Comparison of ENCODE assay signal across 9 cellular contexts in genomic region chr9:121499427-121500164, GRCh38. TPM values are rescaled to one million over a fixed set of nuclear protein-coding genes. Genes with fewer than 3 reads are reported as not detected.
DNase-seq lines count a peak whose midpoint lies in the region; ATAC-seq lines count a peak whose summit lies in the region.
"Had no signal": no experiment of that assay in that cellular context is flagged by ENCODE, and none has a peak within 500 bp of the region (broad histone marks: within the 10 kb centered on the region; RNA-seq: fewer than 3 reads in every experiment).

Gene GGTA1 (minus strand): TSS chr9:121499844. CDS start chr9:121467922, 31,922 bp downstream.

- H3K27ac Mint-ChIP-seq in activated naive CD8-positive, alpha-beta T cell treated with anti-CD3 and anti-CD28 coated beads, Interleukin-2, amount 50 U/mL, for 24 hours = no peak within 1 kb of the TSS
- H3K27ac Mint-ChIP-seq: activated naive CD4-positive, alpha-beta T cell treated with anti-CD3 and anti-CD28 coated beads, Interleukin-2, amount 50 U/mL, for 72 hours had no signal

- peak within 1 kb of the TSS; percentile 65 for H3K4me3 Mint-ChIP-seq in activated naive CD8-positive, alpha-beta T cell treated with anti-CD3 and anti-CD28 coated beads, Interleukin-2, amount 50 U/mL, for 24 hours

- H3K4me1 Mint-ChIP-seq in activated naive CD8-positive, alpha-beta T cell treated with anti-CD3 and anti-CD28 coated beads, Interleukin-2, amount 50 U/mL, for 24 hours = peaks cover 18% of the 10 kb centered on the region

- H3K36me3 Mint-ChIP-seq in activated naive CD8-positive, alpha-beta T cell treated with anti-CD3 and anti-CD28 coated beads, Interleukin-2, amount 50 U/mL, for 24 hours (ENCODE audit: low read depth) = peaks cover 7% of the 10 kb centered on the region

- peak; percentile 27 for ATAC-seq in activated naive CD8-positive, alpha-beta T cell treated with anti-CD3 and anti-CD28 coated beads, Interleukin-2, amount 50 U/mL, for 24 hours
- ATAC-seq in Right ventricle myocardium superior (ENCODE audit: poor library complexity) (peak; percentile 86), HG03139 (IDR thresholded peaks at IDR 0.05; ENCODE audit: unreplicated experiment) (no peak)

- H3K9me3 Mint-ChIP-seq in activated naive CD8-positive, alpha-beta T cell treated with anti-CD3 and anti-CD28 coated beads, Interleukin-2, amount 50 U/mL, for 24 hours = peaks cover 9% of the 10 kb centered on the region

- intact Hi-C loops in Right ventricle myocardium superior (cut with DNase I) = loop anchor here (2.0 to 5.0 kb wide), 2 partner anchors 33 to 39 kb away; no protein-coding TSS in a partner anchor

- peaks cover 61% of the 10 kb centered on the region for H3K27me3 Mint-ChIP-seq in activated naive CD8-positive, alpha-beta T cell treated with anti-CD3 and anti-CD28 coated beads, Interleukin-2, amount 50 U/mL, for 24 hours

- peak; percentile 54 to 72 for DNase-seq in NCI-H524 (lab: John Stamatoyannopoulos, UW)
- no peak for DNase-seq in NCI-H524 treated with DMSO at 0.1 percent for 48 hours (lab: John Stamatoyannopoulos, UW)
- peak; percentile 36 for DNase-seq in NCI-H128 (lab: John Stamatoyannopoulos, UW; ENCODE audit: unreplicated experiment)
- peak; percentile 29 for DNase-seq in activated naive CD8-positive, alpha-beta T cell treated with anti-CD3 and anti-CD28 coated beads, Interleukin-2, amount 50 U/mL, for 24 hours
- DNase-seq in Right ventricle myocardium superior = peak; percentile 83
- peak; percentile 13 for DNase-seq in occipital lobe (lab: John Stamatoyannopoulos, UW)
- no peak for DNase-seq in DMS153 (lab: John Stamatoyannopoulos, UW)

RNA-seq across cellular contexts. Expression of gene GGTA1, which starts in this region (rescaled TPM):
- total RNA-seq in Right ventricle myocardium superior (31.3 TPM), occipital lobe (2.3 TPM)
- total RNA-seq: activated naive CD4-positive, alpha-beta T cell treated with anti-CD3 and anti-CD28 coated beads, Interleukin-2, amount 50 U/mL, for 72 hours had no signal

Comparison
In these comparisons a context has a peak if more than half of its experiments do, and no peak if none do; other contexts are left out.
1. DNase-seq: peak in NCI-H524 (2 of 2), NCI-H128 (single experiment), activated naive CD8-positive, alpha-beta T cell treated with anti-CD3 and anti-CD28 coated beads, Interleukin-2, amount 50 U/mL, for 24 hours (single experiment), Right ventricle myocardium superior (single experiment) and occipital lobe (single experiment); none in NCI-H524 treated with DMSO at 0.1 percent for 48 hours (single experiment) and DMS153 (single experiment).